ENCODE assay signal across 19 cellular contexts in the genomic region with DNA sequence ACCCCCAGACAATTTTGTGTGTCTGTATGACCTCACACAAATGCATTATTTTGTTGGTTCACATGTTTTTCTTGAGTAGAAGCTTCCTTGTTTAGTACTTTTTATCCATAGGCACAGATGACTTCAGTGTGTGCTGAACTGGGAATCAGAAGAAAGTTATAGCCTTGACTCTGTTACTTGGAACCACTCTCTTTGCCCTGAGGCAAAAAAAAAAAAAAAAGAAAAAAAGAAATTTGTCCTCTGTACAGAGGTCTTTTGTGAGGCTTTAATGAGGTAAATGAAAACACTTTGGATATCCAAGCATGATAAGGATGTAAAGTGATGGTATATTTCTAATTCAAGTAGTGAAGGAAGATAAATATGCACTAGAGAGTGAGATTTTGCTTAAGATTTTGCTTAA. TPM values are rescaled to one million over a fixed set of nuclear protein-coding genes. Genes with fewer than 3 reads are reported as not detected.
DNase-seq lines count a peak whose midpoint lies in the region; TF ChIP-seq lines count a peak whose summit lies in the region.
"Had no signal": no experiment of that assay in that cellular context is flagged by ENCODE, and none has a peak within 500 bp of the region (broad histone marks: within the 10 kb centered on the region; RNA-seq: fewer than 3 reads in every experiment).

No MANE protein-coding gene starts in this region.

- intact Hi-C loops in prostate gland (cut with DNase I): loop anchor here (5.0 to 10.0 kb wide), 2 partner anchors 39 to 1077 kb away; partner anchors contain the start of gene RSPO3

- no peak for TF ChIP-seq POLR2A in prostate gland (IDR thresholded peaks at IDR 0.05)

- no peak overlapping the region for H3K27ac ChIP-seq in prostate gland

- H3K9me3 ChIP-seq in prostate gland: no peaks in the 10 kb centered on the region
- H3K9me3 ChIP-seq: BE2C had no signal

- H3K36me3 Mint-ChIP-seq in HFFc6 (ENCODE audit: low read depth): peaks cover 18% of the 10 kb centered on the region; the same call in 1 of the 2 replicates
- peaks cover 5% of the 10 kb centered on the region for H3K36me3 Mint-ChIP-seq in endothelial cell (ENCODE audit: low read depth, unreplicated experiment)

- H3K9me3 Mint-ChIP-seq in HFFc6: no peaks in the 10 kb centered on the region; the same call in 1 of the 2 replicates
- H3K9me3 Mint-ChIP-seq in endothelial cell (ENCODE audit: unreplicated experiment): no peaks in the 10 kb centered on the region

- H3K27ac Mint-ChIP-seq in HFFc6 (peak overlapping the region; percentile 42), endothelial cell (ENCODE audit: unreplicated experiment) (peak overlapping the region; percentile 64)
- H3K27ac Mint-ChIP-seq: CD4-positive, CD25-positive, alpha-beta regulatory T cell had no signal

- TF ChIP-seq CTCF in HFFc6 (IDR thresholded peaks at IDR 0.05): no peak
- no peak for TF ChIP-seq CTCF in endothelial cell (IDR thresholded peaks at IDR 0.05; ENCODE audit: unreplicated experiment)
- TF ChIP-seq CTCF in prostate gland (IDR thresholded peaks at IDR 0.05): no peak

- no peaks in the 10 kb centered on the region for H3K36me3 ChIP-seq in prostate gland

- DNase-seq in COLO829 (ENCODE audit: low spot score) (peak; percentile 87), HFFc6 (no peak), endothelial cell (ENCODE audit: low spot score) (no peak), renal cortical epithelial cell (ENCODE audit: low read depth) (peak; percentile 62), prostate gland (ENCODE audit: low spot score) (no peak)
- DNase-seq in activated naive CD4-positive, alpha-beta T cell (lab: John Stamatoyannopoulos, UW): no peak
- no peak for DNase-seq in stimulated activated CD4-positive, alpha-beta T cell treated with anti-CD3 and anti-CD28 coated beads, Interleukin-4, amount 100 ng/mL, for 24 hours
- DNase-seq: BE2C; Calu3; CD4-positive, CD25-positive, alpha-beta regulatory T cell; DMS53; GOT3; KG1; NCI-H1417; NCI-H187; NCI-H2107; NCI-H510A; NCI-H774; OCI-M1 had no signal

- no peaks in the 10 kb centered on the region for H3K27me3 ChIP-seq in prostate gland (replicated peaks; ENCODE audit: insufficient read depth)
- H3K27me3 ChIP-seq: BE2C had no signal

- H3K4me3 Mint-ChIP-seq in HFFc6: no peak overlapping the region
- no peak overlapping the region for H3K4me3 Mint-ChIP-seq in endothelial cell (ENCODE audit: unreplicated experiment)
- H3K4me3 Mint-ChIP-seq: CD4-positive, CD25-positive, alpha-beta regulatory T cell had no signal

- H3K4me3 ChIP-seq in prostate gland: no peak overlapping the region

- no peaks in the 10 kb centered on the region for H3K4me1 ChIP-seq in prostate gland (replicated peaks)

- H3K27me3 Mint-ChIP-seq in HFFc6 (ENCODE audit: insufficient read depth) (peaks cover 1% of the 10 kb centered on the region; the same call in 1 of the 2 replicates), endothelial cell (ENCODE audit: unreplicated experiment) (peaks cover 3% of the 10 kb centered on the region)
- H3K27me3 Mint-ChIP-seq: CD4-positive, CD25-positive, alpha-beta regulatory T cell had no signal

- H3K4me1 Mint-ChIP-seq in HFFc6 (ENCODE audit: low read depth): peaks cover 66% of the 10 kb centered on the region
- peaks cover 6% of the 10 kb centered on the region for H3K4me1 Mint-ChIP-seq in endothelial cell (ENCODE audit: unreplicated experiment)

RNA-seq across cellular contexts. Expression of gene TRMT11, which starts 51.9 kb away (rescaled TPM):
- 10 to 100 TPM; 12.8 to 20.7 (median 15.2) TPM for total RNA-seq in HFFc6 (2021; fragmentation: NEBNext Ultra II Directional; extraction: Animal tissue kit (Norgen Biotek cat#: 25700))
- total RNA-seq in endothelial cell (ENCODE audit: unreplicated experiment) (9.6 TPM), renal cortical epithelial cell (26.9 and 27.2 TPM in 2 replicates), prostate gland (10 to 100 TPM; 28.3 to 35.0 TPM)

Comparison
In these comparisons a context has a peak if more than half of its experiments do, and no peak if none do; other contexts are left out.
1. DNase-seq: peak in COLO829 (single experiment) and renal cortical epithelial cell (single experiment); none in HFFc6 (single experiment), endothelial cell (single experiment), prostate gland (single experiment), activated naive CD4-positive, alpha-beta T cell (0 of 4) and stimulated activated CD4-positive, alpha-beta T cell treated with anti-CD3 and anti-CD28 coated beads, Interleukin-4, amount 100 ng/mL, for 24 hours (single experiment).